In genomic region chr6:154430494-154430919, GRCh38 we compare ENCODE assay signal across 1 cellular context.
TF ChIP-seq lines count a peak whose summit lies in the region.

No MANE protein-coding gene starts in this region.

TF ChIP-seq in HepG2, 621 proteins besides CTCF, POLR2A, EP300 and RAD21 (continued from another document and continues in another):
- TF ChIP-seq FUBP1 (CRISPR knock-in tag; IDR thresholded peaks at IDR 0.05; ENCODE audit: borderline replicate concordance) (no peak), ZNF343 (CRISPR knock-in tag; IDR thresholded peaks at IDR 0.05) (no peak), ZNF496 (CRISPR knock-in tag; IDR thresholded peaks at IDR 0.05; ENCODE audit: insufficient replicate concordance) (no peak), ZNF292 (CRISPR knock-in tag; IDR thresholded peaks at IDR 0.05; ENCODE audit: borderline replicate concordance, low read depth) (no peak), PLSCR1 (CRISPR knock-in tag; IDR thresholded peaks at IDR 0.05; ENCODE audit: borderline replicate concordance) (no peak), POLR2AphosphoS2 (IDR thresholded peaks at IDR 0.05; ENCODE audit: low read depth, low read length) (no peak), CREB1 (IDR thresholded peaks at IDR 0.05) (no peak), CREB1 (CRISPR knock-in tag; IDR thresholded peaks at IDR 0.05) (peak; percentile 47; the same call in 1 of the 2 replicates), HCFC1 (IDR thresholded peaks at IDR 0.05; ENCODE audit: low read depth, low read length) (no peak), SATB2 (CRISPR knock-in tag; IDR thresholded peaks at IDR 0.05) (no peak), MAFG (CRISPR knock-in tag; IDR thresholded peaks at IDR 0.05) (no peak), XBP1 (CRISPR knock-in tag; IDR thresholded peaks at IDR 0.05) (no peak), NCOA5 (CRISPR knock-in tag; IDR thresholded peaks at IDR 0.05) (no peak), ZNF724P (CRISPR knock-in tag; IDR thresholded peaks at IDR 0.05; ENCODE audit: borderline replicate concordance) (no peak), SMAD1 (CRISPR knock-in tag; IDR thresholded peaks at IDR 0.05; ENCODE audit: borderline replicate concordance, low read depth) (no peak), ZFP91 (CRISPR knock-in tag; IDR thresholded peaks at IDR 0.05; ENCODE audit: borderline replicate concordance) (no peak), PITX1 (CRISPR knock-in tag; IDR thresholded peaks at IDR 0.05) (no peak; the same call in 1 of the 2 replicates), FOXO1 (CRISPR knock-in tag; IDR thresholded peaks at IDR 0.05) (no peak; the same call in 1 of the 2 replicates), ZNF605 (CRISPR knock-in tag; IDR thresholded peaks at IDR 0.05) (no peak), GPN1 (CRISPR knock-in tag; IDR thresholded peaks at IDR 0.05; ENCODE audit: borderline replicate concordance) (no peak), MEF2D (CRISPR knock-in tag; IDR thresholded peaks at IDR 0.05) (peak; percentile 22; the same call in 1 of the 2 replicates), ZFP36 (IDR thresholded peaks at IDR 0.05; ENCODE audit: borderline replicate concordance, low read depth, low read length, partially characterized antibody) (no peak), U2AF2 (IDR thresholded peaks at IDR 0.05; ENCODE audit: low read depth, low read length) (no peak), HNRNPH1 (optimal IDR thresholded peaks at IDR 0.05; ENCODE audit: low read depth, low read length) (no peak), HOXA7 (CRISPR knock-in tag; IDR thresholded peaks at IDR 0.05) (no peak), ZFP62 (CRISPR knock-in tag; IDR thresholded peaks at IDR 0.05) (no peak), ZNF569 (CRISPR knock-in tag; IDR thresholded peaks at IDR 0.05; ENCODE audit: borderline replicate concordance) (no peak), ZNF878 (CRISPR knock-in tag; IDR thresholded peaks at IDR 0.05) (0 out of 2 replicates have a peak, but pooled peaks have one; percentile 45), NR0B2 (CRISPR knock-in tag; IDR thresholded peaks at IDR 0.05) (no peak), NFIC (IDR thresholded peaks at IDR 0.05; ENCODE audit: low read length) (no peak; the same call in 1 of the 2 replicates), ZNF331 (CRISPR knock-in tag; IDR thresholded peaks at IDR 0.05) (peak; percentile 66; the same call in 1 of the 2 replicates), ELF4 (CRISPR knock-in tag; IDR thresholded peaks at IDR 0.05; ENCODE audit: borderline replicate concordance) (peak; percentile 64; the same call in 1 of the 2 replicates), ZNF263 (CRISPR knock-in tag; IDR thresholded peaks at IDR 0.05) (no peak), MAFF (IDR thresholded peaks at IDR 0.05; ENCODE audit: low read depth, low read length) (no peak), ERF (CRISPR knock-in tag; IDR thresholded peaks at IDR 0.05) (peak; percentile 15; the same call in 1 of the 2 replicates), HNF4G (IDR thresholded peaks at IDR 0.05; ENCODE audit: borderline replicate concordance, low read depth, low read length) (no peak), HNF4G (CRISPR knock-in tag; IDR thresholded peaks at IDR 0.05; ENCODE audit: borderline replicate concordance, low read depth) (no peak), SRSF4 (IDR thresholded peaks at IDR 0.05; ENCODE audit: low read depth, low read length, poor library complexity, severe bottlenecking) (no peak), SNAI1 (CRISPR knock-in tag; IDR thresholded peaks at IDR 0.05; ENCODE audit: borderline replicate concordance) (no peak), POGZ (CRISPR knock-in tag; IDR thresholded peaks at IDR 0.05) (peak; percentile 82), EED (CRISPR knock-in tag; IDR thresholded peaks at IDR 0.05) (no peak), ZNF562 (CRISPR knock-in tag; IDR thresholded peaks at IDR 0.05; ENCODE audit: borderline replicate concordance) (no peak), ZMAT3 (CRISPR knock-in tag; conservative IDR thresholded peaks at IDR 0.05) (no peak)
- TF ChIP-seq, protein P1, sequence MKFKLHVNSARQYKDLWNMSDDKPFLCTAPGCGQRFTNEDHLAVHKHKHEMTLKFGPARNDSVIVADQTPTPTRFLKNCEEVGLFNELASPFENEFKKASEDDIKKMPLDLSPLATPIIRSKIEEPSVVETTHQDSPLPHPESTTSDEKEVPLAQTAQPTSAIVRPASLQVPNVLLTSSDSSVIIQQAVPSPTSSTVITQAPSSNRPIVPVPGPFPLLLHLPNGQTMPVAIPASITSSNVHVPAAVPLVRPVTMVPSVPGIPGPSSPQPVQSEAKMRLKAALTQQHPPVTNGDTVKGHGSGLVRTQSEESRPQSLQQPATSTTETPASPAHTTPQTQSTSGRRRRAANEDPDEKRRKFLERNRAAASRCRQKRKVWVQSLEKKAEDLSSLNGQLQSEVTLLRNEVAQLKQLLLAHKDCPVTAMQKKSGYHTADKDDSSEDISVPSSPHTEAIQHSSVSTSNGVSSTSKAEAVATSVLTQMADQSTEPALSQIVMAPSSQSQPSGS (CRISPR knock-in tag; IDR thresholded peaks at IDR 0.05): no peak
- TF ChIP-seq, protein P2, sequence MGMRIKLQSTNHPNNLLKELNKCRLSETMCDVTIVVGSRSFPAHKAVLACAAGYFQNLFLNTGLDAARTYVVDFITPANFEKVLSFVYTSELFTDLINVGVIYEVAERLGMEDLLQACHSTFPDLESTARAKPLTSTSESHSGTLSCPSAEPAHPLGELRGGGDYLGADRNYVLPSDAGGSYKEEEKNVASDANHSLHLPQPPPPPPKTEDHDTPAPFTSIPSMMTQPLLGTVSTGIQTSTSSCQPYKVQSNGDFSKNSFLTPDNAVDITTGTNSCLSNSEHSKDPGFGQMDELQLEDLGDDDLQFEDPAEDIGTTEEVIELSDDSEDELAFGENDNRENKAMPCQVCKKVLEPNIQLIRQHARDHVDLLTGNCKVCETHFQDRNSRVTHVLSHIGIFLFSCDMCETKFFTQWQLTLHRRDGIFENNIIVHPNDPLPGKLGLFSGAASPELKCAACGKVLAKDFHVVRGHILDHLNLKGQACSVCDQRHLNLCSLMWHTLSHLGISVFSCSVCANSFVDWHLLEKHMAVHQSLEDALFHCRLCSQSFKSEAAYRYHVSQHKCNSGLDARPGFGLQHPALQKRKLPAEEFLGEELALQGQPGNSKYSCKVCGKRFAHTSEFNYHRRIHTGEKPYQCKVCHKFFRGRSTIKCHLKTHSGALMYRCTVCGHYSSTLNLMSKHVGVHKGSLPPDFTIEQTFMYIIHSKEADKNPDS (CRISPR knock-in tag; IDR thresholded peaks at IDR 0.05): no peak
- TF ChIP-seq, protein P3, sequence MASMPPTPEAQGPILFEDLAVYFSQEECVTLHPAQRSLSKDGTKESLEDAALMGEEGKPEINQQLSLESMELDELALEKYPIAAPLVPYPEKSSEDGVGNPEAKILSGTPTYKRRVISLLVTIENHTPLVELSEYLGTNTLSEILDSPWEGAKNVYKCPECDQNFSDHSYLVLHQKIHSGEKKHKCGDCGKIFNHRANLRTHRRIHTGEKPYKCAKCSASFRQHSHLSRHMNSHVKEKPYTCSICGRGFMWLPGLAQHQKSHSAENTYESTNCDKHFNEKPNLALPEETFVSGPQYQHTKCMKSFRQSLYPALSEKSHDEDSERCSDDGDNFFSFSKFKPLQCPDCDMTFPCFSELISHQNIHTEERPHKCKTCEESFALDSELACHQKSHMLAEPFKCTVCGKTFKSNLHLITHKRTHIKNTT (CRISPR knock-in tag; IDR thresholded peaks at IDR 0.05): no peak
- TF ChIP-seq, protein P4, sequence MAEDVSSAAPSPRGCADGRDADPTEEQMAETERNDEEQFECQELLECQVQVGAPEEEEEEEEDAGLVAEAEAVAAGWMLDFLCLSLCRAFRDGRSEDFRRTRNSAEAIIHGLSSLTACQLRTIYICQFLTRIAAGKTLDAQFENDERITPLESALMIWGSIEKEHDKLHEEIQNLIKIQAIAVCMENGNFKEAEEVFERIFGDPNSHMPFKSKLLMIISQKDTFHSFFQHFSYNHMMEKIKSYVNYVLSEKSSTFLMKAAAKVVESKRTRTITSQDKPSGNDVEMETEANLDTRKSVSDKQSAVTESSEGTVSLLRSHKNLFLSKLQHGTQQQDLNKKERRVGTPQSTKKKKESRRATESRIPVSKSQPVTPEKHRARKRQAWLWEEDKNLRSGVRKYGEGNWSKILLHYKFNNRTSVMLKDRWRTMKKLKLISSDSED (CRISPR knock-in tag; IDR thresholded peaks at IDR 0.05): no peak
- TF ChIP-seq, protein P5, sequence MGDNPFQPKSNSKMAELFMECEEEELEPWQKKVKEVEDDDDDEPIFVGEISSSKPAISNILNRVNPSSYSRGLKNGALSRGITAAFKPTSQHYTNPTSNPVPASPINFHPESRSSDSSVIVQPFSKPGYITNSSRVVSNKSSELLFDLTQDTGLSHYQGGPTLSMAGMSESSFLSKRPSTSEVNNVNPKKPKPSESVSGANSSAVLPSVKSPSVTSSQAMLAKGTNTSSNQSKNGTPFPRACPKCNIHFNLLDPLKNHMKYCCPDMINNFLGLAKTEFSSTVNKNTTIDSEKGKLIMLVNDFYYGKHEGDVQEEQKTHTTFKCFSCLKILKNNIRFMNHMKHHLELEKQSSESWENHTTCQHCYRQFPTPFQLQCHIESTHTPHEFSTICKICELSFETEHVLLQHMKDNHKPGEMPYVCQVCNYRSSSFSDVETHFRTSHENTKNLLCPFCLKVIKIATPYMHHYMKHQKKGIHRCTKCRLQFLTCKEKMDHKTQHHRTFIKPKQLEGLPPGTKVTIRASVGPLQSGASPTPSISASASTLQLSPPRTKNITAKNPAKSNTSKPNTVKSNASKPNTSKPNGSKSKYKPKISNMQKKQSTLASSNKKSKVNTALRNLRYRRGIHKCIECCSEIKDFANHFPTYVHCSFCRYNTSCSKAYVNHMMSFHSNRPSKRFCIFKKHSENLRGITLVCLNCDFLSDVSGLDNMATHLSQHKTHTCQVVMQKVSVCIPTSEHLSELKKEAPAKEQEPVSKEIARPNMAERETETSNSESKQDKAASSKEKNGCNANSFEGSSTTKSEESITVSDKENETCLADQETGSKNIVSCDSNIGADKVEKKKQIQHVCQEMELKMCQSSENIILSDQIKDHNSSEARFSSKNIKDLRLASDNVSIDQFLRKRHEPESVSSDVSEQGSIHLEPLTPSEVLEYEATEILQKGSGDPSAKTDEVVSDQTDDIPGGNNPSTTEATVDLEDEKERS (CRISPR knock-in tag; IDR thresholded peaks at IDR 0.05): 0 out of 2 replicates have a peak, but pooled peaks have one; percentile 44
- TF ChIP-seq, protein P6, sequence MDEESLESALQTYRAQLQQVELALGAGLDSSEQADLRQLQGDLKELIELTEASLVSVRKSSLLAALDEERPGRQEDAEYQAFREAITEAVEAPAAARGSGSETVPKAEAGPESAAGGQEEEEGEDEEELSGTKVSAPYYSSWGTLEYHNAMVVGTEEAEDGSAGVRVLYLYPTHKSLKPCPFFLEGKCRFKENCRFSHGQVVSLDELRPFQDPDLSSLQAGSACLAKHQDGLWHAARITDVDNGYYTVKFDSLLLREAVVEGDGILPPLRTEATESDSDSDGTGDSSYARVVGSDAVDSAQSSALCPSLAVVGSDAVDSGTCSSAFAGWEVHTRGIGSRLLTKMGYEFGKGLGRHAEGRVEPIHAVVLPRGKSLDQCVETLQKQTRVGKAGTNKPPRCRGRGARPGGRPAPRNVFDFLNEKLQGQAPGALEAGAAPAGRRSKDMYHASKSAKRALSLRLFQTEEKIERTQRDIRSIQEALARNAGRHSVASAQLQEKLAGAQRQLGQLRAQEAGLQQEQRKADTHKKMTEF (CRISPR knock-in tag; IDR thresholded peaks at IDR 0.05): peak; percentile 50; the same call in 1 of the 2 replicates
- TF ChIP-seq, protein P7, sequence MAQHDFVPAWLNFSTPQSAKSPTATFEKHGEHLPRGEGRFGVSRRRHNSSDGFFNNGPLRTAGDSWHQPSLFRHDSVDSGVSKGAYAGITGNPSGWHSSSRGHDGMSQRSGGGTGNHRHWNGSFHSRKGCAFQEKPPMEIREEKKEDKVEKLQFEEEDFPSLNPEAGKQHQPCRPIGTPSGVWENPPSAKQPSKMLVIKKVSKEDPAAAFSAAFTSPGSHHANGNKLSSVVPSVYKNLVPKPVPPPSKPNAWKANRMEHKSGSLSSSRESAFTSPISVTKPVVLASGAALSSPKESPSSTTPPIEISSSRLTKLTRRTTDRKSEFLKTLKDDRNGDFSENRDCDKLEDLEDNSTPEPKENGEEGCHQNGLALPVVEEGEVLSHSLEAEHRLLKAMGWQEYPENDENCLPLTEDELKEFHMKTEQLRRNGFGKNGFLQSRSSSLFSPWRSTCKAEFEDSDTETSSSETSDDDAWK (CRISPR knock-in tag; IDR thresholded peaks at IDR 0.05): no peak
